In the genomic region with DNA sequence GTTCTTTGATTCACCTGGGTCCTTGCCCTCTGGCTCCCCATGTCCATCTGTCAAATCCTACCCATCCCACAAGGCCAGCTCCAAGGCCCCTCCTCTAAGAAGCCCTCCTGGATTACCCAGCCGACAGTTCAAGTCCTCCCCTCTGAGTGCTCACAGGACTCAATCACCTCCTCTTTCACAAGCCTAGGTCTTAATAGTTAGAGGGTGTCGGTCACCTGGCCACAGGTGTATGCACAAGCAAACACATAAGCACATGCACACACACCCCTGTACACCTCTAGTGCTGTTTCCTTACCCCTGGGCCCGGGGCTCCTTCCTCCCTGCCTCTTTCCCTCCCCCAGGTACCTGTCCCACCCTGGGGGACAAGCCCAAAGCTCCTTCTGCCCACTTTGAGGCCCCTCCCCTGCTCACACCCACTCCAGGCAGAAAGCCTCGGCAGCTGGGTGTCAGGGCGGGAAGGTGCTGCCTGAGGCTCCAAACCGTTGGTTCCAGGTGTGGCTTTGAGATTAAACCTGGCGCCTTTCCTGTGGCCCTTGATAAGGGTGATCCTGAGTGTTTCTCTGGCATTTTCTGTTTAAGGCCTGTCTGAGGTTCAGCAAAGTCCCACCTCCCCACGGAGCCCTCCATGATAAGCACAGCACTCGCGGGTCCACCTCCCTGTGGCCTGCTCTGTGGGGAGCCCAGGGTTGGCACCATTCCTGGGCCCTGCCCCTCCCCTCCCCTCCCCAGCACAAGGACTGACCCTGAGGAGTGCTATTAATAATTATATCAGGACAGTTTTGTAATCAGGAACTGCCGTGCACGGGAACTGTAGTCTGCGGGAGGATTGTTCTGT, we compare ENCODE assay signal across 16 cellular contexts. TPM values are rescaled to one million over a fixed set of nuclear protein-coding genes. Genes with fewer than 3 reads are reported as not detected.
DNase-seq lines count a peak whose midpoint lies in the region; ATAC-seq and TF ChIP-seq lines count a peak whose summit lies in the region.
"Had no signal": no experiment of that assay in that cellular context is flagged by ENCODE, and none has a peak within 500 bp of the region (broad histone marks: within the 10 kb centered on the region; RNA-seq: fewer than 3 reads in every experiment).

No MANE protein-coding gene starts in this region.

- no peaks in the 10 kb centered on the region for H3K36me3 Mint-ChIP-seq in activated CD8-positive, alpha-beta T cell treated with anti-CD3 and anti-CD28 coated beads for 36 hours (ENCODE audit: low read depth)
- H3K36me3 Mint-ChIP-seq: CD4-positive, alpha-beta memory T cell; immature natural killer cell; natural killer cell had no signal

- no peak overlapping the region for H3K4me3 Mint-ChIP-seq in activated CD8-positive, alpha-beta T cell treated with anti-CD3 and anti-CD28 coated beads for 36 hours
- H3K4me3 Mint-ChIP-seq: activated CD4-positive, alpha-beta T cell treated with anti-CD3 and anti-CD28 coated beads, Interleukin-2, amount 10 ng/mL, durations not matched to agents 24 days and 14 days; activated T-helper 1 cell treated with anti-CD3 and anti-CD28 coated beads, Interleukin-12 subunit alpha, Interleukin-12 subunit beta, Interleukin-2, Interleukin-4 antibody, amounts not matched to agents 30 ng/mL and 10 ng/mL and 1 ng/mL, durations not matched to agents 14 hours and 24 hours and 36 hours; CD4-positive, alpha-beta memory T cell; immature natural killer cell; natural killer cell; T-helper 1 cell treated with Interleukin-12 subunit alpha and Interleukin-12 subunit beta and Interleukin-4 antibody, amounts not matched to agents 30 μg/mL and 1 μg/mL, for 36 hours had no signal

- H3K27ac Mint-ChIP-seq in activated CD8-positive, alpha-beta T cell treated with anti-CD3 and anti-CD28 coated beads for 36 hours, result no peak overlapping the region
- H3K27ac Mint-ChIP-seq: activated CD4-positive, alpha-beta T cell treated with anti-CD3 and anti-CD28 coated beads, Interleukin-2, amount 10 ng/mL, durations not matched to agents 24 days and 14 days; activated T-helper 1 cell treated with anti-CD3 and anti-CD28 coated beads, Interleukin-12 subunit alpha, Interleukin-12 subunit beta, Interleukin-2, Interleukin-4 antibody, amounts not matched to agents 30 ng/mL and 10 ng/mL and 1 ng/mL, durations not matched to agents 14 hours and 24 hours and 36 hours; immature natural killer cell; natural killer cell; T-helper 1 cell treated with Interleukin-12 subunit alpha and Interleukin-12 subunit beta and Interleukin-4 antibody, amounts not matched to agents 30 μg/mL and 1 μg/mL, for 36 hours had no signal

- CTCF ChIA-PET in activated CD8-positive, alpha-beta T cell treated with anti-CD3 and anti-CD28 coated beads for 36 hours (lab: Charles Lee), result interaction anchor here (1.2 kb wide), 1 partner anchor 226 kb away, joined by 4 read pairs; no protein-coding TSS in a partner anchor

- no peaks in the 10 kb centered on the region for H3K9me3 Mint-ChIP-seq in activated CD8-positive, alpha-beta T cell treated with anti-CD3 and anti-CD28 coated beads for 36 hours
- H3K9me3 Mint-ChIP-seq: activated CD4-positive, alpha-beta T cell treated with anti-CD3 and anti-CD28 coated beads, Interleukin-2, amount 10 ng/mL, durations not matched to agents 24 days and 14 days; activated T-helper 1 cell treated with anti-CD3 and anti-CD28 coated beads, Interleukin-12 subunit alpha, Interleukin-12 subunit beta, Interleukin-2, Interleukin-4 antibody, amounts not matched to agents 30 ng/mL and 10 ng/mL and 1 ng/mL, durations not matched to agents 14 hours and 24 hours and 36 hours; immature natural killer cell; natural killer cell; T-helper 1 cell treated with Interleukin-12 subunit alpha and Interleukin-12 subunit beta and Interleukin-4 antibody, amounts not matched to agents 30 μg/mL and 1 μg/mL, for 36 hours had no signal

- no peak overlapping the region for H3K4me3 ChIP-seq in MG63

- intact Hi-C loops in activated CD8-positive, alpha-beta T cell treated with anti-CD3 and anti-CD28 coated beads for 36 hours (cut with micrococcal nuclease), result no loop called here

- H3K27me3 Mint-ChIP-seq in activated CD8-positive, alpha-beta T cell treated with anti-CD3 and anti-CD28 coated beads for 36 hours, result no peaks in the 10 kb centered on the region
- H3K27me3 Mint-ChIP-seq: activated CD4-positive, alpha-beta T cell treated with anti-CD3 and anti-CD28 coated beads, Interleukin-2, amount 10 ng/mL, durations not matched to agents 24 days and 14 days had no signal

- TF ChIP-seq CTCF in activated CD8-positive, alpha-beta T cell treated with anti-CD3 and anti-CD28 coated beads for 36 hours (IDR thresholded peaks at IDR 0.05), result no peak

- no peaks in the 10 kb centered on the region for H3K9me3 ChIP-seq in MG63

- no peak for ATAC-seq in activated CD8-positive, alpha-beta T cell treated with anti-CD3 and anti-CD28 coated beads for 36 hours
- ATAC-seq: natural killer cell had no signal

- H3K27me3 ChIP-seq in MG63, result no peaks in the 10 kb centered on the region

- DNase-seq in DMS 273 (lab: John Stamatoyannopoulos, UW; ENCODE audit: unreplicated experiment) (peak; percentile 36), DMS 273 treated with DMSO at 0.1 percent for 48 hours (lab: John Stamatoyannopoulos, UW) (no peak), amniotic epithelial cell (ENCODE audit: low read depth) (peak; percentile 43), kidney glomerular epithelial cell (lab: John Stamatoyannopoulos, UW) (peak; percentile 16), renal cortical epithelial cell (ENCODE audit: low read depth) (peak; percentile 69), CD1c-positive myeloid dendritic cell (ENCODE audit: extremely low spot score) (no peak), MG63 (no peak)
- DNase-seq in activated CD8-positive, alpha-beta T cell treated with anti-CD3 and anti-CD28 coated beads for 36 hours, result no peak
- DNase-seq: activated CD4-positive, alpha-beta T cell treated with anti-CD3 and anti-CD28 coated beads, Interleukin-2, amount 10 ng/mL, durations not matched to agents 24 days and 14 days; aorta; CD4-positive, alpha-beta memory T cell; immature natural killer cell; natural killer cell; substantia nigra had no signal

- POLR2A ChIA-PET in activated CD8-positive, alpha-beta T cell treated with anti-CD3 and anti-CD28 coated beads for 36 hours (lab: Charles Lee), result no interaction called here

- no peaks in the 10 kb centered on the region for H3K36me3 ChIP-seq in MG63

- H3K4me1 Mint-ChIP-seq in activated CD8-positive, alpha-beta T cell treated with anti-CD3 and anti-CD28 coated beads for 36 hours (ENCODE audit: low read depth), result no peaks in the 10 kb centered on the region
- H3K4me1 Mint-ChIP-seq: CD4-positive, alpha-beta memory T cell; immature natural killer cell; natural killer cell had no signal

RNA-seq across cellular contexts. Expression of a gene that starts 14.7 kb away (rescaled TPM):
- 4.4 and 33.0 TPM in 2 replicates for total RNA-seq in renal cortical epithelial cell
- total RNA-seq in activated CD8-positive, alpha-beta T cell treated with anti-CD3 and anti-CD28 coated beads for 36 hours, result under 1 TPM; 0.22 to 0.27 TPM
- not detected in 2 replicates for total RNA-seq in MG63 (2014; rRNA removed; shearing (Covaris generic); ENCODE audit: low replicate concordance)
- total RNA-seq: activated CD4-positive, alpha-beta T cell treated with anti-CD3 and anti-CD28 coated beads, Interleukin-2, amount 10 ng/mL, durations not matched to agents 24 days and 14 days; CD4-positive, alpha-beta memory T cell had no signal

Comparison
In these comparisons a context has a peak if more than half of its experiments do, and no peak if none do; other contexts are left out.
1. DNase-seq: peak in DMS 273 (single experiment), amniotic epithelial cell (single experiment), kidney glomerular epithelial cell (single experiment) and renal cortical epithelial cell (single experiment); none in DMS 273 treated with DMSO at 0.1 percent for 48 hours (single experiment), activated CD8-positive, alpha-beta T cell treated with anti-CD3 and anti-CD28 coated beads for 36 hours (single experiment), CD1c-positive myeloid dendritic cell (single experiment) and MG63 (single experiment).